In genomic region chr11:6611092-6612007, GRCh38 we compare ENCODE assay signal across 8 cellular contexts. TPM values are rescaled to one million over a fixed set of nuclear protein-coding genes. Genes with fewer than 3 reads are reported as not detected.
DNase-seq lines count a peak whose midpoint lies in the region; ATAC-seq and TF ChIP-seq lines count a peak whose summit lies in the region.

No MANE protein-coding gene starts in this region.

- no peak for TF ChIP-seq CTCF in upper lobe of left lung (IDR thresholded peaks at IDR 0.05)

- H3K9me3 ChIP-seq in ectodermal cell (ENCODE audit: control insufficient read depth, low read length) (no peaks in the 10 kb centered on the region), upper lobe of left lung (no peaks in the 10 kb centered on the region)

- peak overlapping the region; percentile 92 for H3K56ac ChIP-seq in mesendoderm (ENCODE audit: low read length)

- peaks cover 51% of the 10 kb centered on the region for H3K4me1 Mint-ChIP-seq in activated T-cell treated with anti-CD3 and anti-CD28 coated beads, Interleukin-2, amount 50 U/mL, for 24 hours (ENCODE audit: low read depth)
- peaks cover 36% of the 10 kb centered on the region for H3K4me1 Mint-ChIP-seq in T-helper 1 cell treated with Interleukin-12 subunit alpha and Interleukin-12 subunit beta and Interleukin-4 antibody, amounts not matched to agents 30 μg/mL and 1 μg/mL, for 36 hours (ENCODE audit: low read depth)

- no peak for TF ChIP-seq EP300 in upper lobe of left lung (IDR thresholded peaks at IDR 0.05)

- peak overlapping the region; percentile 91 for H3K9ac ChIP-seq in mesendoderm (ENCODE audit: low read length)

- peak overlapping the region; percentile 44 for H3K4ac ChIP-seq in mesendoderm (ENCODE audit: low read depth, low read length)

- no peak overlapping the region for H2BK15ac ChIP-seq in mesendoderm (replicated peaks; ENCODE audit: low read depth)

- peaks cover 10% of the 10 kb centered on the region for H3K4me1 ChIP-seq in ectodermal cell (ENCODE audit: control insufficient read depth, insufficient read depth, low read length)
- peaks cover 6% of the 10 kb centered on the region for H3K4me1 ChIP-seq in mesendoderm (ENCODE audit: control insufficient read depth, low read depth, low read length)
- H3K4me1 ChIP-seq in upper lobe of left lung, result peaks cover 42 to 59% (median 49%) of the 10 kb centered on the region in 4 donors

- TF ChIP-seq POLR2A in upper lobe of left lung (IDR thresholded peaks at IDR 0.05), result no peak

- H3K4me2 ChIP-seq in mesendoderm (ENCODE audit: low read length), result peak overlapping the region; percentile 91

- DNase-seq in activated T-cell treated with anti-CD3 and anti-CD28 coated beads, Interleukin-2, amount 50 U/mL, for 24 hours, result peak; percentile 25
- DNase-seq in activated T-cell treated with anti-CD3 and anti-CD28 coated beads, Interleukin-2, amount 50 U/mL, for 1 hour, result no peak
- DNase-seq in mesendoderm (peak; percentile 43), upper lobe of left lung (no peak), GM19238 (ENCODE audit: insufficient read length, low spot score) (no peak)

- H3K18ac ChIP-seq in mesendoderm (ENCODE audit: low read length), result peak overlapping the region; percentile 82

- no peak overlapping the region for H2BK120ac ChIP-seq in mesendoderm (ENCODE audit: low read depth, low read length)

- 16 to 18% methylated on average over 45 of the region's 45 CpGs for WGBS in ectodermal cell, 2 experiments
- no CpG with 5 or more reads among the region's 45 CpGs for WGBS in mesendoderm (ENCODE audit: extremely low coverage, insufficient coverage, low lambda C conversion rate)
- WGBS in upper lobe of left lung, 2 donors, result 18 to 20% methylated on average over 32 to 33 of the region's 45 CpGs

- H3K79me1 ChIP-seq in mesendoderm (ENCODE audit: low read length), result peaks cover 18% of the 10 kb centered on the region

- H2BK5ac ChIP-seq in mesendoderm (ENCODE audit: low read length), result peak overlapping the region; percentile 32

- no peaks in the 10 kb centered on the region for H3K27me3 ChIP-seq in ectodermal cell (ENCODE audit: control insufficient read depth, insufficient read depth, low read length, poor library complexity, severe bottlenecking)
- H3K27me3 ChIP-seq in mesendoderm (ENCODE audit: insufficient read depth, low read length, poor library complexity), result no peaks in the 10 kb centered on the region
- no peaks in the 10 kb centered on the region for H3K27me3 ChIP-seq in upper lobe of left lung

- no peak overlapping the region for H4K5ac ChIP-seq in mesendoderm (ENCODE audit: low read length)

- H3K4me3 Mint-ChIP-seq in activated T-cell treated with anti-CD3 and anti-CD28 coated beads, Interleukin-2, amount 50 U/mL, for 24 hours, result peak overlapping the region; percentile 89
- H3K4me3 Mint-ChIP-seq in T-helper 1 cell treated with Interleukin-12 subunit alpha and Interleukin-12 subunit beta and Interleukin-4 antibody, amounts not matched to agents 30 μg/mL and 1 μg/mL, for 36 hours, result peak overlapping the region; percentile 95

- H3K27ac ChIP-seq in ectodermal cell (ENCODE audit: insufficient read depth, low read depth, low read length, poor library complexity, severe bottlenecking) (peak overlapping the region; percentile 45), mesendoderm (ENCODE audit: low read depth, low read length) (peak overlapping the region; percentile 78), upper lobe of left lung (peak overlapping the region; percentile 94 to 100 (median 99))

- peak overlapping the region; percentile 81 for H3K4me3 ChIP-seq in ectodermal cell (ENCODE audit: insufficient read depth, low read depth, low read length)
- H3K4me3 ChIP-seq in mesendoderm (ENCODE audit: low read length), result peak overlapping the region; percentile 84
- H3K4me3 ChIP-seq in upper lobe of left lung, result peak overlapping the region; percentile 67 to 97 (median 85)

- H3K36me3 Mint-ChIP-seq in activated T-cell treated with anti-CD3 and anti-CD28 coated beads, Interleukin-2, amount 50 U/mL, for 24 hours (ENCODE audit: low read depth), result peaks cover 68% of the 10 kb centered on the region
- H3K36me3 Mint-ChIP-seq in T-helper 1 cell treated with Interleukin-12 subunit alpha and Interleukin-12 subunit beta and Interleukin-4 antibody, amounts not matched to agents 30 μg/mL and 1 μg/mL, for 36 hours (ENCODE audit: low read depth), result peaks cover 45% of the 10 kb centered on the region

- ATAC-seq in HG03039 (IDR thresholded peaks at IDR 0.05; ENCODE audit: unreplicated experiment) (peak; percentile 10), upper lobe of left lung (ENCODE audit: low FRiP score in 2 of 2) (peak in 1 of 2 donors; percentile 2)

- H3K36me3 ChIP-seq in ectodermal cell (ENCODE audit: control insufficient read depth, insufficient read depth, low read length) (peaks cover 32% of the 10 kb centered on the region), mesendoderm (ENCODE audit: control insufficient read depth, insufficient read depth, low read length) (peaks cover 19% of the 10 kb centered on the region), upper lobe of left lung (peaks cover 30 to 63% (median 48%) of the 10 kb centered on the region in 4 donors)

- no peak overlapping the region for H3K27ac Mint-ChIP-seq in activated T-cell treated with anti-CD3 and anti-CD28 coated beads, Interleukin-2, amount 50 U/mL, for 24 hours
- peak overlapping the region; percentile 95 for H3K27ac Mint-ChIP-seq in T-helper 1 cell treated with Interleukin-12 subunit alpha and Interleukin-12 subunit beta and Interleukin-4 antibody, amounts not matched to agents 30 μg/mL and 1 μg/mL, for 36 hours

- H3K27me3 Mint-ChIP-seq in activated T-cell treated with anti-CD3 and anti-CD28 coated beads, Interleukin-2, amount 50 U/mL, for 24 hours, result no peaks in the 10 kb centered on the region
- H3K27me3 Mint-ChIP-seq in T-helper 1 cell treated with Interleukin-12 subunit alpha and Interleukin-12 subunit beta and Interleukin-4 antibody, amounts not matched to agents 30 μg/mL and 1 μg/mL, for 36 hours (ENCODE audit: low read depth), result no peaks in the 10 kb centered on the region

- no peak overlapping the region for H3K23ac ChIP-seq in mesendoderm (ENCODE audit: low read length)

- peaks cover 16% of the 10 kb centered on the region for H3K79me2 ChIP-seq in mesendoderm (ENCODE audit: control insufficient read depth, insufficient read depth, low read length)

- peak overlapping the region; percentile 58 for H4K8ac ChIP-seq in mesendoderm (ENCODE audit: low read depth, low read length)

- H3K9me3 Mint-ChIP-seq in activated T-cell treated with anti-CD3 and anti-CD28 coated beads, Interleukin-2, amount 50 U/mL, for 24 hours, result no peaks in the 10 kb centered on the region
- no peaks in the 10 kb centered on the region for H3K9me3 Mint-ChIP-seq in T-helper 1 cell treated with Interleukin-12 subunit alpha and Interleukin-12 subunit beta and Interleukin-4 antibody, amounts not matched to agents 30 μg/mL and 1 μg/mL, for 36 hours

- H2AK5ac ChIP-seq in mesendoderm (ENCODE audit: low read length), result peak overlapping the region; percentile 63

RNA-seq across cellular contexts. Expression of gene TAF10, which starts 0.7 kb away (rescaled TPM):
- polyA plus RNA-seq in ectodermal cell (2013, experiment 1 of 4), result 195 TPM
- polyA plus RNA-seq in ectodermal cell (2013, experiment 2 of 4), result 211 TPM
- polyA plus RNA-seq in ectodermal cell (2013, experiment 3 of 4), result 209 TPM
- 246 TPM for polyA plus RNA-seq in ectodermal cell (2013, experiment 4 of 4)
- polyA plus RNA-seq in mesendoderm (2013, experiment 1 of 2), result 209 TPM
- 219 TPM for polyA plus RNA-seq in mesendoderm (2013, experiment 2 of 2)
- total RNA-seq in upper lobe of left lung, result 100 to 1,000 TPM in 3 of 6 donors, 10 to 100 TPM in 3; 60.8 to 153 (median 96.5) TPM

RNA-seq across cellular contexts. Expression of gene ILK, which starts 7.8 kb away (rescaled TPM):
- 132 TPM for polyA plus RNA-seq in ectodermal cell (2013, experiment 1 of 4)
- polyA plus RNA-seq in ectodermal cell (2013, experiment 2 of 4), result 133 TPM
- 98.0 TPM for polyA plus RNA-seq in ectodermal cell (2013, experiment 3 of 4)
- polyA plus RNA-seq in ectodermal cell (2013, experiment 4 of 4), result 109 TPM
- polyA plus RNA-seq in mesendoderm (2013, experiment 1 of 2), result 164 TPM
- polyA plus RNA-seq in mesendoderm (2013, experiment 2 of 2), result 171 TPM
- 100 to 1,000 TPM; 130 to 191 (median 146) TPM for total RNA-seq in upper lobe of left lung

RNA-seq across cellular contexts. Expression of gene TPP1, which starts 7.9 kb away (rescaled TPM):
- polyA plus RNA-seq in ectodermal cell (2013, experiment 1 of 4), result 65.5 TPM
- polyA plus RNA-seq in ectodermal cell (2013, experiment 2 of 4), result 73.3 TPM
- 54.6 TPM for polyA plus RNA-seq in ectodermal cell (2013, experiment 3 of 4)
- 63.3 TPM for polyA plus RNA-seq in ectodermal cell (2013, experiment 4 of 4)
- 28.7 TPM for polyA plus RNA-seq in mesendoderm (2013, experiment 1 of 2)
- 27.8 TPM for polyA plus RNA-seq in mesendoderm (2013, experiment 2 of 2)
- total RNA-seq in upper lobe of left lung, result 100 to 1,000 TPM in 4 of 6 donors, 10 to 100 TPM in 2; 71.6 to 240 (median 145) TPM

RNA-seq across cellular contexts. Expression of gene RRP8, which starts 7.9 kb away (rescaled TPM):
- polyA plus RNA-seq in ectodermal cell (2013, experiment 1 of 4), result 14.4 TPM
- polyA plus RNA-seq in ectodermal cell (2013, experiment 2 of 4), result 13.6 TPM
- polyA plus RNA-seq in ectodermal cell (2013, experiment 3 of 4), result 8.8 TPM
- 11.9 TPM for polyA plus RNA-seq in ectodermal cell (2013, experiment 4 of 4)
- polyA plus RNA-seq in mesendoderm (2013, experiment 1 of 2), result 26.6 TPM
- 28.9 TPM for polyA plus RNA-seq in mesendoderm (2013, experiment 2 of 2)
- total RNA-seq in upper lobe of left lung, result 10 to 100 TPM; 13.4 to 25.2 (median 22.1) TPM

RNA-seq across cellular contexts. Expression of gene DCHS1, which starts 44.3 kb away (rescaled TPM):
- 14.4 TPM for polyA plus RNA-seq in ectodermal cell (2013, experiment 1 of 4)
- 19.5 TPM for polyA plus RNA-seq in ectodermal cell (2013, experiment 2 of 4)
- 16.7 TPM for polyA plus RNA-seq in ectodermal cell (2013, experiment 3 of 4)
- 19.3 TPM for polyA plus RNA-seq in ectodermal cell (2013, experiment 4 of 4)
- 2.9 TPM for polyA plus RNA-seq in mesendoderm (2013, experiment 1 of 2)
- polyA plus RNA-seq in mesendoderm (2013, experiment 2 of 2), result 3.0 TPM
- total RNA-seq in upper lobe of left lung, result 10 to 100 TPM in 4 of 6 donors, 1 to 10 TPM in 2; 9.2 to 32.2 (median 12.8) TPM

Comparison
In these comparisons a context has a peak if more than half of its experiments do, and no peak if none do; other contexts are left out.
1. DNase-seq: peak in activated T-cell treated with anti-CD3 and anti-CD28 coated beads, Interleukin-2, amount 50 U/mL, for 24 hours (single experiment) and mesendoderm (single experiment); none in activated T-cell treated with anti-CD3 and anti-CD28 coated beads, Interleukin-2, amount 50 U/mL, for 1 hour (single experiment), upper lobe of left lung (0 of 2) and GM19238 (single experiment).
2. H3K27ac ChIP-seq: peak in every context shown above with its lines; median percentile 99 in upper lobe of left lung; 78 in mesendoderm; 45 in ectodermal cell.
3. Peak in every context shown above with its lines, with median percentiles within 50 percentile points of each other: H3K4me3 ChIP-seq.